ENCODE assay signal across 27 cellular contexts in the genomic region with DNA sequence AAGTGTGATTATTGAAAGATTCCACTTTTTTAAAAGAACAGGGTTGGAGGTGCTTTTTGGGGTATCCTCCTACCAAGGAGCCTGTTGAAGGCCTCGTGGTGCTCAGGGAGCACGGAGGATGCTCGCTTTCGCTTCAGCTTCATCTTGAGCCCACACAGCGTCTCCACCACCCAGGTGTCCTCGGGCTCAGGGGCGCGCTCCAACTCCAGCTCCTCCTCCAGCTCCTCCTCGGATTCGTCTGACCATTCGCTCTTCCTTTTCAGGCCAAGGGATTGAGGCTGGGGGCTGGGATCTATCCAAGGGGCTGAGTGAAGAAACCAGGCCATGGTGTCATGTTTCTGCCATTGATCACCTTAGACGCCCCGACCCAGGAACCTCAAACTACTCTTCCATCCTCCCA. TPM values are rescaled to one million over a fixed set of nuclear protein-coding genes. Genes with fewer than 3 reads are reported as not detected.
DNase-seq lines count a peak whose midpoint lies in the region; ATAC-seq, FAIRE-seq and TF ChIP-seq lines count a peak whose summit lies in the region.
"Had no signal": no experiment of that assay in that cellular context is flagged by ENCODE, and none has a peak within 500 bp of the region (broad histone marks: within the 10 kb centered on the region; RNA-seq: fewer than 3 reads in every experiment).

No MANE protein-coding gene starts in this region.

- H3K4me3 ChIP-seq in right atrium auricular region (no peak overlapping the region), coronary artery (no peak overlapping the region), H1 (ENCODE audit: extremely low read depth in 1 of 4, insufficient read depth in 2 of 4, low read depth in 3 of 4, low read length in 4 of 4) (no peak overlapping the region)
- H3K4me3 ChIP-seq: BLaER1 had no signal

- H3K56ac ChIP-seq in H1 (replicated peaks; ENCODE audit: insufficient read length, low read depth, low read length) = no peak overlapping the region

- no peak overlapping the region for H2BK15ac ChIP-seq in H1 (ENCODE audit: low read length)

- H2BK12ac ChIP-seq in H1 (ENCODE audit: low read depth, low read length) = no peak overlapping the region

- no peaks in the 10 kb centered on the region for H3K36me3 Mint-ChIP-seq in stimulated activated naive B cell treated with anti-CD40 and anti-IgM and Interleukin-4, amounts not matched to agents 10 μg/mL and 1 μg/mL and 100 μg/mL, for 72 hours
- H3K36me3 Mint-ChIP-seq: CD14-positive monocyte; CD4-positive, alpha-beta memory T cell had no signal

- no peaks in the 10 kb centered on the region for H3K4me1 Mint-ChIP-seq in stimulated activated naive B cell treated with anti-CD40 and anti-IgM and Interleukin-4, amounts not matched to agents 10 μg/mL and 1 μg/mL and 100 μg/mL, for 72 hours
- H3K4me1 Mint-ChIP-seq: CD14-positive monocyte; CD4-positive, alpha-beta memory T cell; CD4-positive, CD25-positive, alpha-beta regulatory T cell; CD8-positive, alpha-beta memory T cell had no signal

- H3K36me3 ChIP-seq in right atrium auricular region (no peaks in the 10 kb centered on the region), H1 (ENCODE audit: control insufficient read depth in 2 of 4, insufficient read depth in 4 of 4, low read length in 3 of 4) (no peaks in the 10 kb centered on the region)
- H3K36me3 ChIP-seq: BE2C, BLaER1 had no signal

- H2AK5ac ChIP-seq in H1 (ENCODE audit: low read depth, low read length) = 0 out of 2 replicates have a peak overlapping the region, but pooled peaks have one; percentile 53

- H3K27me3 ChIP-seq in right atrium auricular region = no peaks in the 10 kb centered on the region
- H3K27me3 ChIP-seq in H1 (replicated peaks in 1 of 4; ENCODE audit: control insufficient read depth in 3 of 4, extremely low read depth in 1 of 4, insufficient read depth in 3 of 4, low read length in 3 of 4) = no peaks in the 10 kb centered on the region
- H3K27me3 ChIP-seq: BLaER1 had no signal

- no peak for ATAC-seq in stimulated activated naive B cell treated with anti-CD40 and anti-IgM and Interleukin-4, amounts not matched to agents 10 μg/mL and 1 μg/mL and 100 μg/mL, for 72 hours (replicated peaks)
- no peak for ATAC-seq in HG03432 (IDR thresholded peaks at IDR 0.05; ENCODE audit: unreplicated experiment)

- POLR2A ChIA-PET in H1 (lab: Charles Lee; ENCODE audit: partially characterized antibody) = no interaction called here

- 83% methylated on average over 7 of the region's 13 CpGs; no CpG with 5 or more reads in 1 of the 2 experiments for WGBS in H1 (ENCODE audit: extremely low coverage in 1 of 2, insufficient coverage in 1 of 2, insufficient read length in 1 of 2, insufficient replicate concordance in 2 of 2, low coverage in 1 of 2, low lambda C conversion rate in 2 of 2, missing lambda C conversion rate in 1 of 2), 2 experiments

- TF ChIP-seq EP300 in H1 (IDR thresholded peaks at IDR 0.05; ENCODE audit: borderline replicate concordance in 1 of 2, low read depth in 2 of 2, low read length in 2 of 2) = no peak

- H3K18ac ChIP-seq in H1 (ENCODE audit: extremely low read depth, low read length) = no peak overlapping the region

- no peak overlapping the region for H3K4me3 Mint-ChIP-seq in stimulated activated naive B cell treated with anti-CD40 and anti-IgM and Interleukin-4, amounts not matched to agents 10 μg/mL and 1 μg/mL and 100 μg/mL, for 72 hours
- H3K4me3 Mint-ChIP-seq: CD14-positive monocyte; CD4-positive, alpha-beta memory T cell; CD4-positive, CD25-positive, alpha-beta regulatory T cell; CD8-positive, alpha-beta memory T cell had no signal

- H3K27ac Mint-ChIP-seq in stimulated activated naive B cell treated with anti-CD40 and anti-IgM and Interleukin-4, amounts not matched to agents 10 μg/mL and 1 μg/mL and 100 μg/mL, for 72 hours = no peak overlapping the region
- H3K27ac Mint-ChIP-seq: CD4-positive, CD25-positive, alpha-beta regulatory T cell had no signal

- peak; percentile 44 for DNase-seq in right atrium auricular region (ENCODE audit: low spot score)
- no peak for DNase-seq in cardiac septum (ENCODE audit: low spot score)
- DNase-seq in coronary artery (ENCODE audit: low spot score) = peak; percentile 49
- DNase-seq in H1 (ENCODE audit: low read depth in 1 of 2, low spot score in 2 of 2) = peak in 1 of 2 experiments; percentile 28
- peak; percentile 43 for DNase-seq in islet precursor cell
- no peak for DNase-seq in stimulated activated naive B cell treated with anti-CD40 and anti-IgM and Interleukin-4, amounts not matched to agents 10 μg/mL and 1 μg/mL and 100 μg/mL, for 72 hours
- no peak for DNase-seq in DMS153 (lab: John Stamatoyannopoulos, UW)
- DNase-seq: 8988T; ACHN; BE2C; C1 segment of cervical spinal cord; CD4-positive, alpha-beta memory T cell; CD4-positive, CD25-positive, alpha-beta regulatory T cell; CD8-positive, alpha-beta memory T cell; COR-L47; DMS 273 treated with DMSO at 0.1 percent for 48 hours; DMS79 treated with DMSO at 0.1 percent for 48 hours; GF-D8 had no signal

- H3K27me3 Mint-ChIP-seq in stimulated activated naive B cell treated with anti-CD40 and anti-IgM and Interleukin-4, amounts not matched to agents 10 μg/mL and 1 μg/mL and 100 μg/mL, for 72 hours = peaks cover 46 to 55% of the 10 kb centered on the region in 2 donors

- no peak overlapping the region for H2BK5ac ChIP-seq in H1 (ENCODE audit: low read depth, low read length)

- no peak overlapping the region for H4K5ac ChIP-seq in H1 (ENCODE audit: insufficient read length, low read depth, low read length)

- no peaks in the 10 kb centered on the region for H3K9me3 ChIP-seq in right atrium auricular region
- 0 out of 4 replicates have a peak, but pooled peaks cover 0 to 3% of the 10 kb centered on the region in 2 experiments for H3K9me3 ChIP-seq in H1 (ENCODE audit: insufficient read depth in 2 of 2, low read depth in 1 of 2, low read length in 1 of 2)
- H3K9me3 ChIP-seq: BE2C had no signal

- no peak for TF ChIP-seq POLR2A in H1 (IDR thresholded peaks at IDR 0.05; ENCODE audit: control extremely low read depth in 1 of 2, low read depth in 2 of 2, low read length in 2 of 2)

- no peak for TF ChIP-seq RAD21 in H1 (IDR thresholded peaks at IDR 0.05 in 1 of 2, conservative IDR thresholded peaks at IDR 0.05 in 1 of 2; ENCODE audit: low read depth in 2 of 2, low read length in 2 of 2)

- H3K23ac ChIP-seq in H1 (ENCODE audit: insufficient read length) = no peak overlapping the region

- H3K4me1 ChIP-seq in right atrium auricular region (no peaks in the 10 kb centered on the region), H1 (replicated peaks in 1 of 4; ENCODE audit: control insufficient read depth in 3 of 4, insufficient read depth in 4 of 4, low read length in 3 of 4) (0 out of 7 replicates have a peak, but pooled peaks cover 0 to 2% (median 0%) of the 10 kb centered on the region in 4 experiments)
- H3K4me1 ChIP-seq: BE2C, BLaER1 had no signal

- peaks cover 0 to under 1% of the 10 kb centered on the region in 2 donors for H3K9me3 Mint-ChIP-seq in stimulated activated naive B cell treated with anti-CD40 and anti-IgM and Interleukin-4, amounts not matched to agents 10 μg/mL and 1 μg/mL and 100 μg/mL, for 72 hours
- H3K9me3 Mint-ChIP-seq: CD4-positive, alpha-beta memory T cell; CD8-positive, alpha-beta memory T cell had no signal

- no peaks in the 10 kb centered on the region for H4K20me1 ChIP-seq in H1 (replicated peaks in 1 of 2; ENCODE audit: control insufficient read depth in 1 of 2, insufficient read depth in 2 of 2, low read length in 2 of 2)
- H4K20me1 ChIP-seq: BLaER1 had no signal

- H2BK20ac ChIP-seq in H1 (ENCODE audit: low read length) = no peak overlapping the region

- H3K79me1 ChIP-seq in H1 (ENCODE audit: low read depth, low read length) = no peaks in the 10 kb centered on the region

- H3K4ac ChIP-seq in H1 (replicated peaks; ENCODE audit: insufficient read length, low read depth, low read length) = no peak overlapping the region

- no peaks in the 10 kb centered on the region for H3K79me2 ChIP-seq in H1 (ENCODE audit: control insufficient read depth in 1 of 2, insufficient read depth in 2 of 2, low read length in 2 of 2)

- intact Hi-C loops in cardiac septum (cut with DNase I) = no loop called here

- H2BK120ac ChIP-seq in H1 (replicated peaks; ENCODE audit: low read depth, low read length) = no peak overlapping the region

- H3K4me2 ChIP-seq in H1 (ENCODE audit: insufficient read depth in 1 of 2, low read depth in 2 of 2, low read length in 2 of 2) = no peak overlapping the region
- H3K4me2 ChIP-seq: BLaER1 had no signal

- H4K8ac ChIP-seq in H1 (ENCODE audit: extremely low read depth, insufficient read depth, low read length) = no peak overlapping the region

- H4K91ac ChIP-seq in H1 (replicated peaks; ENCODE audit: insufficient read length, low read length) = no peak overlapping the region

- no peak for FAIRE-seq in H1 (lab: Jason Lieb, UNC)
- FAIRE-seq: A204.1, G401.6, GM12891, GM19239 had no signal

- no peak overlapping the region for H3K27ac ChIP-seq in right atrium auricular region
- no peak overlapping the region for H3K27ac ChIP-seq in coronary artery
- no peak overlapping the region for H3K27ac ChIP-seq in H1 (ENCODE audit: low read depth, low read length)
- H3K27ac ChIP-seq: BLaER1 had no signal

- no peak overlapping the region for H2AFZ ChIP-seq in H1 (ENCODE audit: low read length)

- H3K9ac ChIP-seq in H1 (replicated peaks in 1 of 4; ENCODE audit: extremely low read depth in 1 of 4, low read depth in 3 of 4, low read length in 3 of 4) = no peak overlapping the region
- H3K9ac ChIP-seq: BLaER1 had no signal

- H3K14ac ChIP-seq in H1 (ENCODE audit: insufficient read length) = no peak overlapping the region

- no peaks in the 10 kb centered on the region for H3K23me2 ChIP-seq in H1 (ENCODE audit: low read depth, low read length)

- CTCF ChIA-PET in H1 (lab: Charles Lee; ENCODE audit: partially characterized antibody) = interaction anchor here (0.6 to 2.6 kb wide), 9 partner anchors 10 to 766 kb away, joined by 3 to 27 read pairs (median 4); no protein-coding TSS in a partner anchor

- TF ChIP-seq CTCF in right atrium auricular region (IDR thresholded peaks at IDR 0.05) (no peak), coronary artery (IDR thresholded peaks at IDR 0.05) (no peak), H1 (IDR thresholded peaks at IDR 0.05; ENCODE audit: control extremely low read depth in 1 of 3, insufficient read depth in 1 of 3, low read depth in 1 of 3, low read length in 3 of 3) (no peak)

RNA-seq across cellular contexts. Expression of gene SPDYE4, which starts 1.2 kb away (rescaled TPM):
- total RNA-seq in right atrium auricular region = not detected
- not detected for total RNA-seq in cardiac septum
- total RNA-seq in H1 (2021; fragmentation: NEBNext Ultra II Directional; extraction: Animal tissue kit (Norgen Biotek cat#: 25700)) = not detected in 2 replicates
- polyA plus RNA-seq in H1 (2011; rRNA removed) = not detected in 2 replicates
- polyA plus RNA-seq in H1 (2011; cell fraction: cytosol; rRNA removed) = not detected
- not detected for polyA plus RNA-seq in H1 (2011; cell fraction: nucleus; rRNA removed)
- not detected in 4 replicates for polyA plus RNA-seq in H1 (2012, experiment 1 of 2)
- polyA plus RNA-seq in H1 (2012, experiment 2 of 2) = not detected
- polyA plus RNA-seq in H1 (2013, experiment 1 of 2) = not detected
- polyA plus RNA-seq in H1 (2013, experiment 2 of 2) = not detected
- not detected in 2 replicates for polyA minus RNA-seq in H1 (2011; rRNA and poly(A)+ RNA removed)
- not detected for polyA minus RNA-seq in H1 (2011; cell fraction: cytosol; rRNA and poly(A)+ RNA removed)
- polyA minus RNA-seq in H1 (2011; cell fraction: nucleus; rRNA and poly(A)+ RNA removed) = not detected
- total RNA-seq: A673; CD4-positive, alpha-beta memory T cell; CD4-positive, CD25-positive, alpha-beta regulatory T cell; CD8-positive, alpha-beta memory T cell had no signal
- polyA plus RNA-seq: AG04450; CD14-positive monocyte; CD4-positive, alpha-beta memory T cell; CD4-positive, CD25-positive, alpha-beta regulatory T cell; CD8-positive, alpha-beta memory T cell had no signal

RNA-seq across cellular contexts. Expression of gene CCDC42, which starts 12.6 kb away (rescaled TPM):
- total RNA-seq in right atrium auricular region (not detected), cardiac septum (not detected)
- not detected in 2 replicates for total RNA-seq in H1 (2021; fragmentation: NEBNext Ultra II Directional; extraction: Animal tissue kit (Norgen Biotek cat#: 25700))
- not detected in 2 replicates for polyA plus RNA-seq in H1 (2011; rRNA removed)
- not detected for polyA plus RNA-seq in H1 (2011; cell fraction: cytosol; rRNA removed)
- polyA plus RNA-seq in H1 (2011; cell fraction: nucleus; rRNA removed) = not detected
- not detected in 4 replicates for polyA plus RNA-seq in H1 (2012, experiment 1 of 2)
- not detected for polyA plus RNA-seq in H1 (2012, experiment 2 of 2)
- not detected for polyA plus RNA-seq in H1 (2013, experiment 1 of 2)
- polyA plus RNA-seq in H1 (2013, experiment 2 of 2) = not detected
- polyA minus RNA-seq in H1 (2011; rRNA and poly(A)+ RNA removed) = not detected in 2 replicates
- not detected for polyA minus RNA-seq in H1 (2011; cell fraction: cytosol; rRNA and poly(A)+ RNA removed)
- polyA minus RNA-seq in H1 (2011; cell fraction: nucleus; rRNA and poly(A)+ RNA removed) = not detected
- total RNA-seq: A673; CD4-positive, CD25-positive, alpha-beta regulatory T cell had no signal
- polyA plus RNA-seq: AG04450; CD14-positive monocyte; CD4-positive, alpha-beta memory T cell; CD8-positive, alpha-beta memory T cell had no signal

RNA-seq across cellular contexts. Expression of gene MFSD6L, which starts 42.0 kb away (rescaled TPM):
- total RNA-seq in right atrium auricular region = under 1 TPM in 1 of 2 donors, not detected in 1; 0.12 TPM
- not detected for total RNA-seq in cardiac septum
- total RNA-seq in H1 (2021; fragmentation: NEBNext Ultra II Directional; extraction: Animal tissue kit (Norgen Biotek cat#: 25700)) = 2.6 and 2.8 TPM in 2 replicates
- polyA plus RNA-seq in H1 (2011; rRNA removed) = 2.7 and 3.5 TPM in 2 replicates
- 3.2 TPM for polyA plus RNA-seq in H1 (2011; cell fraction: cytosol; rRNA removed)
- 3.5 TPM for polyA plus RNA-seq in H1 (2011; cell fraction: nucleus; rRNA removed)
- 1.8 to 3.3 TPM (median 3.0 TPM) in 4 replicates for polyA plus RNA-seq in H1 (2012, experiment 1 of 2)
- polyA plus RNA-seq in H1 (2012, experiment 2 of 2) = 2.3 TPM
- 2.5 TPM for polyA plus RNA-seq in H1 (2013, experiment 1 of 2)
- 2.2 TPM for polyA plus RNA-seq in H1 (2013, experiment 2 of 2)
- polyA minus RNA-seq in H1 (2011; rRNA and poly(A)+ RNA removed) = 2.8 and 3.6 TPM in 2 replicates
- 2.3 TPM for polyA minus RNA-seq in H1 (2011; cell fraction: cytosol; rRNA and poly(A)+ RNA removed)
- 4.0 TPM for polyA minus RNA-seq in H1 (2011; cell fraction: nucleus; rRNA and poly(A)+ RNA removed)
- total RNA-seq: A673; CD4-positive, alpha-beta memory T cell; CD4-positive, CD25-positive, alpha-beta regulatory T cell; CD8-positive, alpha-beta memory T cell had no signal
- polyA plus RNA-seq: AG04450; CD4-positive, CD25-positive, alpha-beta regulatory T cell; CD8-positive, alpha-beta memory T cell had no signal

Comparison
In these comparisons a context has a peak if more than half of its experiments do, and no peak if none do; other contexts are left out.
1. DNase-seq: peak in right atrium auricular region (single experiment), coronary artery (single experiment) and islet precursor cell (single experiment); none in cardiac septum (single experiment), stimulated activated naive B cell treated with anti-CD40 and anti-IgM and Interleukin-4, amounts not matched to agents 10 μg/mL and 1 μg/mL and 100 μg/mL, for 72 hours (single experiment) and DMS153 (single experiment).